In genomic region chr7:152588350-152588749, GRCh38 we compare ENCODE assay signal across 16 cellular contexts.
DNase-seq lines count a peak whose midpoint lies in the region; ATAC-seq and TF ChIP-seq lines count a peak whose summit lies in the region.
"Had no signal": no experiment of that assay in that cellular context is flagged by ENCODE, and none has a peak within 500 bp of the region (broad histone marks: within the 10 kb centered on the region; RNA-seq: fewer than 3 reads in every experiment).

No MANE protein-coding gene starts in this region.

- no peaks in the 10 kb centered on the region for H3K36me3 ChIP-seq in GM23338 (ENCODE audit: insufficient read depth)
- H3K36me3 ChIP-seq in suprapubic skin, result no peaks in the 10 kb centered on the region
- H3K36me3 ChIP-seq: left ventricle myocardium inferior had no signal

- no peaks in the 10 kb centered on the region for H3K9me2 ChIP-seq in GM23338 (ENCODE audit: insufficient read depth)

- H3K4me1 ChIP-seq in GM23338 (ENCODE audit: insufficient read depth) (no peaks in the 10 kb centered on the region), suprapubic skin (no peaks in the 10 kb centered on the region)
- H3K4me1 ChIP-seq: left ventricle myocardium inferior had no signal

- no peak for ATAC-seq in GM23338
- no peak for ATAC-seq in HG03565 (IDR thresholded peaks at IDR 0.05; ENCODE audit: unreplicated experiment)
- no peak for ATAC-seq in GM18511 (IDR thresholded peaks at IDR 0.05; ENCODE audit: unreplicated experiment)

- H3K27me3 ChIP-seq in GM23338 (ENCODE audit: insufficient read depth), result no peaks in the 10 kb centered on the region
- H3K27me3 ChIP-seq in suprapubic skin, result no peaks in the 10 kb centered on the region

- H4K20me1 ChIP-seq in GM23338 (replicated peaks; ENCODE audit: insufficient read depth), result no peaks in the 10 kb centered on the region

- H3K9me3 ChIP-seq in suprapubic skin, result no peaks in the 10 kb centered on the region
- H3K9me3 ChIP-seq: left ventricle myocardium inferior had no signal

- no peak overlapping the region for H2AFZ ChIP-seq in GM23338

- peak; percentile 19 for TF ChIP-seq EP300 in suprapubic skin (IDR thresholded peaks at IDR 0.05)

- peaks cover 11% of the 10 kb centered on the region; the same call in 2 of the 3 replicates for H3K36me3 Mint-ChIP-seq in GM23338 (ENCODE audit: low read depth)

- H3K4me3 ChIP-seq in GM23338 (no peak overlapping the region), fibroblast of villous mesenchyme (ENCODE audit: low read depth, low read length) (no peak overlapping the region), suprapubic skin (no peak overlapping the region)
- H3K4me3 ChIP-seq: left ventricle myocardium inferior had no signal

- peaks cover 8% of the 10 kb centered on the region for H3K4me1 Mint-ChIP-seq in GM23338
- H3K4me1 Mint-ChIP-seq: activated CD4-positive, alpha-beta T cell treated with anti-CD3 and anti-CD28 coated beads, Interleukin-2, amount 10 ng/mL, durations not matched to agents 24 days and 14 days had no signal

- TF ChIP-seq POLR2A in suprapubic skin (IDR thresholded peaks at IDR 0.05), result no peak

- no peaks in the 10 kb centered on the region for H3K79me2 ChIP-seq in GM23338 (replicated peaks; ENCODE audit: insufficient read depth)

- no peak overlapping the region for H3K4me3 Mint-ChIP-seq in GM23338
- H3K4me3 Mint-ChIP-seq: activated CD4-positive, alpha-beta T cell treated with anti-CD3 and anti-CD28 coated beads, Interleukin-2, amount 10 ng/mL, durations not matched to agents 24 days and 14 days; stimulated activated naive CD8-positive, alpha-beta T cell treated with anti-CD3 and anti-CD28 coated beads, Interleukin-15, Interleukin-2, amounts not matched to agents 100 ng/mL and 50 ng/mL, for 24 hours had no signal

- TF ChIP-seq CTCF in GM23338 (conservative IDR thresholded peaks at IDR 0.05; ENCODE audit: low read depth in 2 of 2) (no peak), fibroblast of villous mesenchyme (IDR thresholded peaks at IDR 0.05; ENCODE audit: insufficient read depth, low read depth, low read length) (no peak), suprapubic skin (IDR thresholded peaks at IDR 0.05) (no peak)

- no peak overlapping the region for H3K27ac ChIP-seq in GM23338 (ENCODE audit: low read depth)
- H3K27ac ChIP-seq in suprapubic skin, result no peak overlapping the region
- H3K27ac ChIP-seq: left ventricle myocardium inferior had no signal

- H3K9me3 Mint-ChIP-seq in GM23338, result peaks cover 21% of the 10 kb centered on the region
- H3K9me3 Mint-ChIP-seq: activated CD4-positive, alpha-beta T cell treated with anti-CD3 and anti-CD28 coated beads, Interleukin-2, amount 10 ng/mL, durations not matched to agents 24 days and 14 days; activated T-helper 2 cell treated with anti-CD3 and anti-CD28 coated beads, Interferon-gamma antibody, Interleukin-2, Interleukin-4, amounts not matched to agents 10 μg/mL and 5 μg/mL and 100 μg/mL, durations not matched to agents 14 hours and 24 hours and 36 hours; stimulated activated naive CD8-positive, alpha-beta T cell treated with anti-CD3 and anti-CD28 coated beads, Interleukin-15, Interleukin-2, amounts not matched to agents 100 ng/mL and 50 ng/mL, for 24 hours had no signal

- peak; percentile 22 for DNase-seq in GM23338 (ENCODE audit: low spot score)
- peak; percentile 63 for DNase-seq in SW480 (ENCODE audit: low spot score)
- peak; percentile 88 for DNase-seq in fibroblast of villous mesenchyme (ENCODE audit: low read depth)
- no peak for DNase-seq in suprapubic skin (ENCODE audit: low spot score in 2 of 2)
- DNase-seq in HPDE6-E6E7 (ENCODE audit: extremely low spot score), result no peak
- no peak for DNase-seq in NK-92 treated with Interleukin-12 subunit alpha and Interleukin-12 subunit beta, amount 100 ng/mL, for 24 hours (lab: John Stamatoyannopoulos, UW)
- DNase-seq: activated CD4-positive, alpha-beta T cell treated with anti-CD3 and anti-CD28 coated beads, Interleukin-2, amount 10 ng/mL, durations not matched to agents 24 days and 14 days; DND-41; left ventricle myocardium inferior; NCI-H69; occipital lobe; stimulated activated CD4-positive, alpha-beta T cell treated with anti-CD3 and anti-CD28 coated beads, Interleukin-1b, Interleukin-23, amount 100 ng/mL, for 48 hours had no signal

- WGBS in suprapubic skin, result 71% methylated on average over 5 of the region's 5 CpGs

- H3K27ac Mint-ChIP-seq in GM23338, result no peak overlapping the region
- H3K27ac Mint-ChIP-seq: activated CD4-positive, alpha-beta T cell treated with anti-CD3 and anti-CD28 coated beads, Interleukin-2, amount 10 ng/mL, durations not matched to agents 24 days and 14 days; activated T-helper 2 cell treated with anti-CD3 and anti-CD28 coated beads, Interferon-gamma antibody, Interleukin-2, Interleukin-4, amounts not matched to agents 10 μg/mL and 5 μg/mL and 100 μg/mL, durations not matched to agents 14 hours and 24 hours and 36 hours; stimulated activated naive CD8-positive, alpha-beta T cell treated with anti-CD3 and anti-CD28 coated beads, Interleukin-15, Interleukin-2, amounts not matched to agents 100 ng/mL and 50 ng/mL, for 24 hours had no signal

- H3K4me2 ChIP-seq in GM23338, result no peak overlapping the region

- H3F3A ChIP-seq in GM23338 (replicated peaks; ENCODE audit: low read depth), result no peaks in the 10 kb centered on the region

- peaks cover 2% of the 10 kb centered on the region for H3K27me3 Mint-ChIP-seq in GM23338 (ENCODE audit: insufficient read depth, low read depth, poor library complexity)
- H3K27me3 Mint-ChIP-seq: activated CD4-positive, alpha-beta T cell treated with anti-CD3 and anti-CD28 coated beads, Interleukin-2, amount 10 ng/mL, durations not matched to agents 24 days and 14 days; stimulated activated naive CD8-positive, alpha-beta T cell treated with anti-CD3 and anti-CD28 coated beads, Interleukin-15, Interleukin-2, amounts not matched to agents 100 ng/mL and 50 ng/mL, for 24 hours had no signal

TF ChIP-seq in GM23338, 12 proteins besides CTCF, POLR2A, EP300 and RAD21:
- TF ChIP-seq ZNF331 (CRISPR knock-in tag; IDR thresholded peaks at IDR 0.05; ENCODE audit: low read depth), result no peak
- no peak for TF ChIP-seq POLR2AphosphoS5 (IDR thresholded peaks at IDR 0.05; ENCODE audit: low read depth)
- TF ChIP-seq, protein P1, sequence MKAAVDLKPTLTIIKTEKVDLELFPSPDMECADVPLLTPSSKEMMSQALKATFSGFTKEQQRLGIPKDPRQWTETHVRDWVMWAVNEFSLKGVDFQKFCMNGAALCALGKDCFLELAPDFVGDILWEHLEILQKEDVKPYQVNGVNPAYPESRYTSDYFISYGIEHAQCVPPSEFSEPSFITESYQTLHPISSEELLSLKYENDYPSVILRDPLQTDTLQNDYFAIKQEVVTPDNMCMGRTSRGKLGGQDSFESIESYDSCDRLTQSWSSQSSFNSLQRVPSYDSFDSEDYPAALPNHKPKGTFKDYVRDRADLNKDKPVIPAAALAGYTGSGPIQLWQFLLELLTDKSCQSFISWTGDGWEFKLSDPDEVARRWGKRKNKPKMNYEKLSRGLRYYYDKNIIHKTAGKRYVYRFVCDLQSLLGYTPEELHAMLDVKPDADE (IDR thresholded peaks at IDR 0.05), result no peak
- TF ChIP-seq REST (IDR thresholded peaks at IDR 0.05; ENCODE audit: unreplicated experiment), result no peak
- TF ChIP-seq ZNF114 (CRISPR knock-in tag; IDR thresholded peaks at IDR 0.05), result no peak
- TF ChIP-seq STAT1 (IDR thresholded peaks at IDR 0.05; ENCODE audit: unreplicated experiment), result no peak
TF ChIP-seq in GM23338: peak in this region for 0.

Comparison
In these comparisons a context has a peak if more than half of its experiments do, and no peak if none do; other contexts are left out.
1. DNase-seq: peak in GM23338 (single experiment), SW480 (single experiment) and fibroblast of villous mesenchyme (single experiment); none in suprapubic skin (0 of 2), HPDE6-E6E7 (single experiment) and NK-92 treated with Interleukin-12 subunit alpha and Interleukin-12 subunit beta, amount 100 ng/mL, for 24 hours (single experiment).